31 cellular contexts compared by ENCODE assay signal in the genomic region with DNA sequence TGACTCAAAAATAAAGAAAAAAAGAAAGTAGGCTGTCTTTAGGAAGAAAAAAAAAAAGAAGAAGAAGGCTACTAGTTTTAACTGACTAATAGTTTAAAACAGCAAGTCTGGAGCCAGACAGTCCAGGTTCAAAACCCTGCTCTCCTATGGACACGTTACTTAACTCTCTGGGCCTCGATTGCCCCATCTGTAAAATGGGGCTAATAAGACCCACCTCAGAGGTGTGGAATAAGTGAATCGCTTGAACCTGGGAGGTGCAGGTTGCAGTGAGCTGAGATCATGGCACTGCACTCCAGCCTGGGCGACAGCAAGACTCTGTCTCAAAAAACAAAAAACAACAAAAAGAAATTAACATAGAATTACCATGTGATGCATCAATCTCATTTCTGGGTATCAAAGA.
"Had no signal": no experiment of that assay in that cellular context is flagged by ENCODE, and none has a peak within 500 bp of the region (broad histone marks: within the 10 kb centered on the region; RNA-seq: fewer than 3 reads in every experiment).

No MANE protein-coding gene starts in this region.

- FAIRE-seq: colon, RCC 7860 had no signal

- H3K36me3 ChIP-seq: brain microvascular endothelial cell, MG63, SJCRH30, WERI-Rb-1 had no signal

- H3K27ac ChIP-seq: brain microvascular endothelial cell, PC-9, SJCRH30, SK-N-MC, WERI-Rb-1 had no signal

- DNase-seq: activated CD4-positive, alpha-beta T cell treated with anti-CD3 and anti-CD28 coated beads for 1 hour; activated CD4-positive, alpha-beta T cell treated with anti-CD3 and anti-CD28 coated beads for 48 hours; activated CD4-positive, alpha-beta T cell treated with anti-CD3 and anti-CD28 coated beads, Interleukin-2, amount 50 U/mL, for 4 hours; activated CD4-positive, CD25-positive, alpha-beta regulatory T cell; activated CD8-positive, alpha-beta T cell treated with anti-CD3 and anti-CD28 coated beads for 36 hours; activated gamma-delta T cell treated with Interleukin-2 at 50 U/mL for 16 hours; activated naive CD4-positive, alpha-beta T cell treated with anti-CD3 and anti-CD28 coated beads for 36 hours; activated T-cell treated with anti-CD3 and anti-CD28 coated beads, Interleukin-2, amount 50 U/mL, for 1 hour; aorta; brain microvascular endothelial cell; central memory CD4-positive, alpha-beta T cell; MG63; NCI-H1048; NCI-H1105 treated with DMSO at 0.1 percent for 48 hours; NCI-H1436; NCI-H1694; NCI-H1930; NCI-H2081 treated with DMSO at 0.1 percent for 48 hours; NCI-H226; NCI-H446 treated with DMSO at 0.1 percent for 48 hours; NCI-H524; NCI-H69; PC-9; SHP77; T1000; WERI-Rb-1 had no signal

- H3K4me1 ChIP-seq: SJCRH30 had no signal

- H3K9me3 ChIP-seq: MG63, SJCRH30 had no signal

- H3K4me2 ChIP-seq: PC-9 had no signal

- H3K27ac Mint-ChIP-seq: activated CD8-positive, alpha-beta T cell treated with anti-CD3 and anti-CD28 coated beads for 36 hours; activated naive CD4-positive, alpha-beta T cell treated with anti-CD3 and anti-CD28 coated beads for 36 hours had no signal

- H3K27me3 ChIP-seq: brain microvascular endothelial cell, MG63, SJCRH30 had no signal

- H3K36me3 Mint-ChIP-seq: activated naive CD4-positive, alpha-beta T cell treated with anti-CD3 and anti-CD28 coated beads, Interleukin-2, amount 50 U/mL, for 72 hours had no signal

- H3K4me3 ChIP-seq: MG63, PC-9, SJCRH30, SK-N-MC had no signal

- H3K9me3 Mint-ChIP-seq: activated CD8-positive, alpha-beta T cell treated with anti-CD3 and anti-CD28 coated beads for 36 hours; activated naive CD4-positive, alpha-beta T cell treated with anti-CD3 and anti-CD28 coated beads for 36 hours; activated naive CD4-positive, alpha-beta T cell treated with anti-CD3 and anti-CD28 coated beads, Interleukin-2, amount 50 U/mL, for 72 hours had no signal

- H2AFZ ChIP-seq: PC-9 had no signal

- ATAC-seq: activated CD8-positive, alpha-beta T cell treated with anti-CD3 and anti-CD28 coated beads for 36 hours; activated naive CD4-positive, alpha-beta T cell treated with anti-CD3 and anti-CD28 coated beads, Interleukin-2, amount 50 U/mL, for 72 hours had no signal

- H3K4me3 Mint-ChIP-seq: activated CD8-positive, alpha-beta T cell treated with anti-CD3 and anti-CD28 coated beads for 36 hours; activated naive CD4-positive, alpha-beta T cell treated with anti-CD3 and anti-CD28 coated beads for 36 hours had no signal
